20 cellular contexts compared by ENCODE assay signal in the genomic region with DNA sequence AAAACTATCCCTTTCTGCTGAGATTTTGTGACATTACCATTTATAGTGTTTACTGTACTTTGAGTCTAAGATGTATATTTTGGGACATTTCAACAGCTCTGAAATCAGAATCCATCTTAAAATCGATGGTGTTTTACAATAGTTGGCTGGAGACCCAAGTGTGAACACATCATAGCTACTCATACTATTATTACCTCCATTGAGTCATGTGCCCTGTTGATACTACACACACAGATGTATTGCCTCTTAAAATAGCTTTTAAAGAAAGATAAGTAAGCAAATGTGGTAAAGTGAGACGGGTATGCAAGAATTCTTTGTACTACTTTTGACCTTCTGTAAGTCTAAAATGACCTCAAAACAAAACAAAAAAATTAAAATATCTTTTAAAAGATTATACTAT. TPM values are rescaled to one million over a fixed set of nuclear protein-coding genes. Genes with fewer than 3 reads are reported as not detected.
DNase-seq lines count a peak whose midpoint lies in the region; ATAC-seq and TF ChIP-seq lines count a peak whose summit lies in the region.
"Had no signal": no experiment of that assay in that cellular context is flagged by ENCODE, and none has a peak within 500 bp of the region (broad histone marks: within the 10 kb centered on the region; RNA-seq: fewer than 3 reads in every experiment).

No MANE protein-coding gene starts in this region.

- no peaks in the 10 kb centered on the region; a peak in 1 of 4 replicates for H3K4me1 ChIP-seq in SK-N-SH (ENCODE audit: control insufficient read depth in 1 of 2, insufficient read depth in 2 of 2, low read depth in 1 of 2, low read length in 1 of 2)
- H3K4me1 ChIP-seq: right lobe of liver had no signal

- ATAC-seq in SK-N-SH treated with all-trans-retinoic acid at 6 μM for 48 hours (no peak), left ventricle myocardium superior (peak; percentile 86), WTC11 (no peak)
- ATAC-seq: Panc1, right lobe of liver had no signal

- no peaks in the 10 kb centered on the region for H3K9me2 ChIP-seq in SK-N-SH

- TF ChIP-seq RAD21 in SK-N-SH (IDR thresholded peaks at IDR 0.05; ENCODE audit: low read length), result no peak

- no peaks in the 10 kb centered on the region for H4K20me1 ChIP-seq in SK-N-SH (ENCODE audit: insufficient read depth)

- no peak for TF ChIP-seq EP300 in SK-N-SH (IDR thresholded peaks at IDR 0.05; ENCODE audit: borderline replicate concordance in 1 of 2, low read depth in 1 of 2, low read length in 1 of 2)

- no peak overlapping the region for H3K27ac Mint-ChIP-seq in WTC11
- H3K27ac Mint-ChIP-seq: dendritic cell treated with granulocyte-macrophage colony-stimulating factor and Interleukin-4, amounts not matched to agents 40 ng/mL and 50 ng/mL, for 4 days had no signal

- WGBS in SK-N-SH (ENCODE audit: low lambda C conversion rate), result 30% methylated on average over 2 of the region's 2 CpGs

- no peak overlapping the region for H3K4me2 ChIP-seq in SK-N-SH

- no peak overlapping the region for H3K9ac ChIP-seq in SK-N-SH

- no peaks in the 10 kb centered on the region for H3F3A ChIP-seq in SK-N-SH (replicated peaks; ENCODE audit: insufficient read depth)

- H2AFZ ChIP-seq in SK-N-SH (ENCODE audit: low read depth), result no peak overlapping the region; the same call in 1 of the 2 replicates

- TF ChIP-seq CTCF in SK-N-SH (IDR thresholded peaks at IDR 0.05), result no peak
- TF ChIP-seq CTCF in WTC11 (IDR thresholded peaks at IDR 0.05), result no peak

- H3K79me2 ChIP-seq in SK-N-SH (ENCODE audit: insufficient read depth), result no peaks in the 10 kb centered on the region

- H3K27me3 ChIP-seq in SK-N-SH (ENCODE audit: insufficient read depth), result no peaks in the 10 kb centered on the region
- H3K27me3 ChIP-seq: esophagus squamous epithelium, right lobe of liver had no signal

- H3K9me3 ChIP-seq in SK-N-SH, result no peaks in the 10 kb centered on the region
- H3K9me3 ChIP-seq: esophagus squamous epithelium, right lobe of liver had no signal

- intact Hi-C loops in left ventricle myocardium superior (cut with micrococcal nuclease), result no loop called here

- no peaks in the 10 kb centered on the region for H3K36me3 Mint-ChIP-seq in WTC11

- POLR2A ChIA-PET in SK-N-SH (lab: Yijun Ruan, JAX), result no interaction called here
- POLR2A ChIA-PET in WTC11 (lab: Charles Lee), result no interaction called here

- no peaks in the 10 kb centered on the region for H3K9me3 Mint-ChIP-seq in WTC11
- H3K9me3 Mint-ChIP-seq: dendritic cell treated with granulocyte-macrophage colony-stimulating factor and Interleukin-4, amounts not matched to agents 40 ng/mL and 50 ng/mL, for 4 days had no signal

- H3K4me3 Mint-ChIP-seq in WTC11, result no peak overlapping the region
- H3K4me3 Mint-ChIP-seq: dendritic cell treated with granulocyte-macrophage colony-stimulating factor and Interleukin-4, amounts not matched to agents 40 ng/mL and 50 ng/mL, for 4 days had no signal

- H3K36me3 ChIP-seq in SK-N-SH (replicated peaks in 1 of 2; ENCODE audit: control insufficient read depth in 1 of 2, insufficient read depth in 2 of 2, low read length in 1 of 2), result no peaks in the 10 kb centered on the region
- H3K36me3 ChIP-seq: esophagus squamous epithelium, right lobe of liver had no signal

- CTCF ChIA-PET in SK-N-SH (lab: Yijun Ruan, JAX), result interaction anchor here (0.5 to 1.3 kb wide), 5 partner anchors 15 to 271 kb away, joined by 3 to 5 read pairs (median 4); no protein-coding TSS in a partner anchor
- CTCF ChIA-PET in WTC11 (lab: Charles Lee), result no interaction called here

- DNase-seq in SK-N-SH (no peak), caudate nucleus (lab: John Stamatoyannopoulos, UW) (no peak), left ventricle myocardium superior (no peak), substantia nigra (lab: John Stamatoyannopoulos, UW) (no peak), AML-193 (lab: John Stamatoyannopoulos, UW) (no peak), WTC11 (ENCODE audit: low spot score) (no peak), SIG-M5 treated with dmso at 0.1 percent for 504 hours (lab: John Stamatoyannopoulos, UW; ENCODE audit: unreplicated experiment) (no peak)
- DNase-seq: activated CD4-positive, CD25-positive, alpha-beta regulatory T cell; DMS79; esophagus squamous epithelium; NCI-H2029 treated with DMSO at 0.1 percent for 48 hours; NCI-H526 treated with DMSO at 0.1 percent for 48 hours; right lobe of liver; stimulated activated CD4-positive, alpha-beta T cell treated with anti-CD3 and anti-CD28 coated beads, Interleukin-4, amount 100 ng/mL, for 24 hours; T-helper 1 cell had no signal

- no peak overlapping the region for H3K4me3 ChIP-seq in SK-N-SH (ENCODE audit: low read depth in 2 of 2, low read length in 1 of 2)
- H3K4me3 ChIP-seq: esophagus squamous epithelium, right lobe of liver had no signal

- H3K27ac ChIP-seq in SK-N-SH (ENCODE audit: low read depth in 2 of 2, low read length in 1 of 2) (no peak overlapping the region), caudate nucleus (ENCODE audit: low read depth, low read length) (peak overlapping the region; percentile 74), substantia nigra (ENCODE audit: low read depth, low read length, poor library complexity, severe bottlenecking) (peak overlapping the region; percentile 88)
- H3K27ac ChIP-seq: 22Rv1, esophagus squamous epithelium, right lobe of liver had no signal

- no peaks in the 10 kb centered on the region for H3K27me3 Mint-ChIP-seq in WTC11 (ENCODE audit: low read depth)
- H3K27me3 Mint-ChIP-seq: dendritic cell treated with granulocyte-macrophage colony-stimulating factor and Interleukin-4, amounts not matched to agents 40 ng/mL and 50 ng/mL, for 4 days had no signal

- peaks cover 13% of the 10 kb centered on the region for H3K4me1 Mint-ChIP-seq in WTC11

TF ChIP-seq in SK-N-SH, 30 proteins besides CTCF, POLR2A, EP300 and RAD21:
- TF ChIP-seq FOSL2 (IDR thresholded peaks at IDR 0.05; ENCODE audit: borderline replicate concordance, low read depth) (peak; percentile 25; the same call in 1 of the 2 replicates), FOXM1 (IDR thresholded peaks at IDR 0.05; ENCODE audit: low read depth) (no peak), JUND (IDR thresholded peaks at IDR 0.05) (0 out of 2 replicates have a peak, but pooled peaks have one; percentile 2), MEF2A (IDR thresholded peaks at IDR 0.05; ENCODE audit: borderline replicate concordance, low read depth) (0 out of 2 replicates have a peak, but pooled peaks have one; percentile 24)
TF ChIP-seq in SK-N-SH: peak in this region for 3.

TF ChIP-seq in SK-N-SH treated with all-trans-retinoic acid at 6 μM for 48 hours, 23 proteins besides CTCF, POLR2A, EP300 and RAD21:
- no peak for TF ChIP-seq TOX (CRISPR knock-in tag; IDR thresholded peaks at IDR 0.05; ENCODE audit: borderline replicate concordance)
- TF ChIP-seq, protein P1, sequence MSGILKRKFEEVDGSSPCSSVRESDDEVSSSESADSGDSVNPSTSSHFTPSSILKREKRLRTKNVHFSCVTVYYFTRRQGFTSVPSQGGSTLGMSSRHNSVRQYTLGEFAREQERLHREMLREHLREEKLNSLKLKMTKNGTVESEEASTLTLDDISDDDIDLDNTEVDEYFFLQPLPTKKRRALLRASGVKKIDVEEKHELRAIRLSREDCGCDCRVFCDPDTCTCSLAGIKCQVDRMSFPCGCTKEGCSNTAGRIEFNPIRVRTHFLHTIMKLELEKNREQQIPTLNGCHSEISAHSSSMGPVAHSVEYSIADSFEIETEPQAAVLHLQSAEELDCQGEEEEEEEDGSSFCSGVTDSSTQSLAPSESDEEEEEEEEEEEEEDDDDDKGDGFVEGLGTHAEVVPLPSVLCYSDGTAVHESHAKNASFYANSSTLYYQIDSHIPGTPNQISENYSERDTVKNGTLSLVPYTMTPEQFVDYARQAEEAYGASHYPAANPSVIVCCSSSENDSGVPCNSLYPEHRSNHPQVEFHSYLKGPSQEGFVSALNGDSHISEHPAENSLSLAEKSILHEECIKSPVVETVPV (CRISPR knock-in tag; IDR thresholded peaks at IDR 0.05), result no peak

TF ChIP-seq in WTC11, 78 proteins besides CTCF, POLR2A, EP300 and RAD21:
- TF ChIP-seq HMGA2 (CRISPR knock-in tag; IDR thresholded peaks at IDR 0.05) (no peak), NR3C1 (CRISPR knock-in tag; conservative IDR thresholded peaks at IDR 0.05; ENCODE audit: low read depth) (no peak), SOX15 (CRISPR knock-in tag; IDR thresholded peaks at IDR 0.05) (no peak), TEAD1 (CRISPR knock-in tag; IDR thresholded peaks at IDR 0.05) (no peak), NR1H2 (CRISPR knock-in tag; IDR thresholded peaks at IDR 0.05) (no peak), ZNF263 (CRISPR knock-in tag; IDR thresholded peaks at IDR 0.05; ENCODE audit: low read depth) (no peak)
- TF ChIP-seq, protein P2, sequence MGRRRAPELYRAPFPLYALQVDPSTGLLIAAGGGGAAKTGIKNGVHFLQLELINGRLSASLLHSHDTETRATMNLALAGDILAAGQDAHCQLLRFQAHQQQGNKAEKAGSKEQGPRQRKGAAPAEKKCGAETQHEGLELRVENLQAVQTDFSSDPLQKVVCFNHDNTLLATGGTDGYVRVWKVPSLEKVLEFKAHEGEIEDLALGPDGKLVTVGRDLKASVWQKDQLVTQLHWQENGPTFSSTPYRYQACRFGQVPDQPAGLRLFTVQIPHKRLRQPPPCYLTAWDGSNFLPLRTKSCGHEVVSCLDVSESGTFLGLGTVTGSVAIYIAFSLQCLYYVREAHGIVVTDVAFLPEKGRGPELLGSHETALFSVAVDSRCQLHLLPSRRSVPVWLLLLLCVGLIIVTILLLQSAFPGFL (CRISPR knock-in tag; IDR thresholded peaks at IDR 0.05; ENCODE audit: borderline replicate concordance), result no peak

RNA-seq across cellular contexts. Expression of a gene that starts 6.7 kb away (rescaled TPM):
- polyA plus RNA-seq in SK-N-SH (2012; rRNA removed), result not detected in 2 replicates
- not detected in 2 replicates for polyA plus RNA-seq in SK-N-SH (2012; cell fraction: cytosol; rRNA removed)
- not detected in 2 replicates for polyA plus RNA-seq in SK-N-SH (2012; cell fraction: nucleus; rRNA removed)
- total RNA-seq in left ventricle myocardium superior, result 162 TPM
- total RNA-seq in WTC11 (2021), result not detected in 3 replicates
- total RNA-seq: lung microvascular endothelial cell had no signal

RNA-seq across cellular contexts. Expression of a gene that starts 31.0 kb away (rescaled TPM):
- polyA plus RNA-seq in SK-N-SH (2012; rRNA removed), result 64.6 and 90.7 TPM in 2 replicates
- 101 and 122 TPM in 2 replicates for polyA plus RNA-seq in SK-N-SH (2012; cell fraction: cytosol; rRNA removed)
- 24.8 and 38.2 TPM in 2 replicates for polyA plus RNA-seq in SK-N-SH (2012; cell fraction: nucleus; rRNA removed)
- total RNA-seq in left ventricle myocardium superior (214 TPM), WTC11 (2021) (28.4 to 30.8 TPM (median 29.9 TPM) in 3 replicates)

RNA-seq across cellular contexts. Expression of a gene that starts 35.6 kb away (rescaled TPM):
- polyA plus RNA-seq in SK-N-SH (2012; rRNA removed), result 43.0 and 62.0 TPM in 2 replicates
- polyA plus RNA-seq in SK-N-SH (2012; cell fraction: cytosol; rRNA removed), result 53.5 and 64.1 TPM in 2 replicates
- polyA plus RNA-seq in SK-N-SH (2012; cell fraction: nucleus; rRNA removed), result 50.1 and 92.6 TPM in 2 replicates
- 93.4 TPM for total RNA-seq in left ventricle myocardium superior
- total RNA-seq in WTC11 (2021), result 69.6 to 75.9 TPM (median 75.0 TPM) in 3 replicates

Comparison
In these comparisons a context has a peak if more than half of its experiments do, and no peak if none do; other contexts are left out.
1. H3K27ac ChIP-seq: peak in caudate nucleus (single experiment) and substantia nigra (single experiment); none in SK-N-SH (0 of 2).
2. RNA of a gene that starts 6.7 kb away (total RNA-seq): 162 TPM in left ventricle myocardium superior (single experiment); not detected in WTC11; every median in the first group is over 100 times any median in the second.